Comparison of ENCODE assay signal across 2 cellular contexts in genomic region chr9:93058357-93059096, GRCh38.
TF ChIP-seq lines count a peak whose summit lies in the region.

Gene SUSD3 (plus strand): TSS chr9:93058701. CDS start chr9:93058743, 42 bp downstream.

TF ChIP-seq in IMR-90, 13 proteins besides CTCF, POLR2A, EP300 and RAD21:
- TF ChIP-seq MXI1 (IDR thresholded peaks at IDR 0.05; ENCODE audit: borderline replicate concordance, low read depth, low read length), result no peak

TF ChIP-seq in H1, 55 proteins besides CTCF, POLR2A, EP300 and RAD21:
- TF ChIP-seq ASH2L (IDR thresholded peaks at IDR 0.05; ENCODE audit: low read length) (peak; percentile 40), HDAC6 (IDR thresholded peaks at IDR 0.05; ENCODE audit: low read depth, low read length) (no peak), SP4 (IDR thresholded peaks at IDR 0.05; ENCODE audit: low read length) (peak; percentile 82; the same call in 1 of the 2 replicates), KDM1A (IDR thresholded peaks at IDR 0.05; ENCODE audit: borderline replicate concordance, low read length) (peak; percentile 64; the same call in 1 of the 2 replicates), SP1 (IDR thresholded peaks at IDR 0.05; ENCODE audit: low read depth, low read length) (peak; percentile 65; the same call in 1 of the 2 replicates), SIRT6 (IDR thresholded peaks at IDR 0.05; ENCODE audit: low read length) (no peak), HDAC2 (IDR thresholded peaks at IDR 0.05; ENCODE audit: borderline replicate concordance in 1 of 2, low read depth in 2 of 2, low read length in 2 of 2) (peak in 1 of 2 experiments; percentile 48; a peak in 1 of 4 replicates), PHF8 (conservative IDR thresholded peaks at IDR 0.05; ENCODE audit: low read depth, low read length) (peak; percentile 57), TAF1 (IDR thresholded peaks at IDR 0.05; ENCODE audit: low read depth, low read length) (0 out of 2 replicates have a peak, but pooled peaks have one; percentile 33)
TF ChIP-seq in H1: peak in this region for 7.
